20 cellular contexts compared by ENCODE assay signal in the genomic region with DNA sequence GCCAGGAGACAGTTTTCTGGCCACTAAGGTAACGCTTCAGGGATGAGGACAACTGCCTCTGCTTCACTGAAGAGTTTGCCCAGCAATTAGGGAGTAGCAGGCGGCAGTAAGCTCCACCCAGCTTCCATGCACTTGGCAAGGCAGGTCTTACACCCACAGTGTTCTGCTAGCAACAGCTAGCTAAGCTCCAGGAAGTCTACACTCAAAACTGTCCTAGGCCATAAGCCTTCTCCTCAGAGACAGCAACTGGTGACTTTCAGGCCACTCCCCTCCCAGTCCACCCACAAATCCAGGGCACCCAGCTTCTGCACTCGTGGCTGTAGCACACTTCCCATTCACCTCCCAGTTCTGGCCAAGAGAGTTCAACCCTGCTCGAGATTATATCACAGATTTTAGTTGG. TPM values are rescaled to one million over a fixed set of nuclear protein-coding genes. Genes with fewer than 3 reads are reported as not detected.
DNase-seq lines count a peak whose midpoint lies in the region; ATAC-seq, FAIRE-seq and TF ChIP-seq lines count a peak whose summit lies in the region.
"Had no signal": no experiment of that assay in that cellular context is flagged by ENCODE, and none has a peak within 500 bp of the region (broad histone marks: within the 10 kb centered on the region; RNA-seq: fewer than 3 reads in every experiment).

No MANE protein-coding gene starts in this region.

- no peak overlapping the region for H3K27ac ChIP-seq in effector memory CD4-positive, alpha-beta T cell (ENCODE audit: insufficient read depth, low read length, poor library complexity, severe bottlenecking)
- H3K27ac ChIP-seq: C4-2B, heart left ventricle, tibial artery had no signal

- H3K27me3 ChIP-seq in bronchial epithelial cell (ENCODE audit: control insufficient read depth, insufficient read depth, low read length), result no peaks in the 10 kb centered on the region
- no peaks in the 10 kb centered on the region for H3K27me3 ChIP-seq in effector memory CD4-positive, alpha-beta T cell (replicated peaks; ENCODE audit: control insufficient read depth, insufficient read depth, low read length, poor library complexity, severe bottlenecking)
- H3K27me3 ChIP-seq: heart left ventricle, tibial artery had no signal

- peak; percentile 66 for FAIRE-seq in bronchial epithelial cell (lab: Jason Lieb, UNC)
- FAIRE-seq: A204.1 had no signal

- DNase-seq in NCI-H146 (lab: John Stamatoyannopoulos, UW) (peak; percentile 3), NCI-H146 treated with DMSO at 0.1 percent for 48 hours (lab: John Stamatoyannopoulos, UW; ENCODE audit: unreplicated experiment) (no peak), bronchial epithelial cell (ENCODE audit: low read depth) (no peak)
- no peak for DNase-seq in stimulated activated effector memory CD8-positive, alpha-beta T cell treated with anti-CD3 and anti-CD28 coated beads, Interleukin-12 subunit alpha, Interleukin-12 subunit beta, amount 100 ng/mL, for 72 hours (ENCODE audit: low spot score in 2 of 2)
- no peak for DNase-seq in effector memory CD4-positive, alpha-beta T cell
- DNase-seq: effector CD8-positive, alpha-beta T cell; heart left ventricle; Kasumi-1; NCI-H1105; stimulated activated naive CD4-positive, alpha-beta T cell; T-helper 17 cell; tibial artery had no signal

- no peaks in the 10 kb centered on the region for H3K9me3 ChIP-seq in effector memory CD4-positive, alpha-beta T cell (ENCODE audit: control insufficient read depth, low read length)
- H3K9me3 ChIP-seq: tibial artery had no signal

- TF ChIP-seq CTCF in bronchial epithelial cell (IDR thresholded peaks at IDR 0.05; ENCODE audit: insufficient read depth, low read length, severe bottlenecking), result no peak

- no peaks in the 10 kb centered on the region for H3K36me3 Mint-ChIP-seq in stimulated activated effector memory CD8-positive, alpha-beta T cell treated with anti-CD3 and anti-CD28 coated beads, Interleukin-12 subunit alpha, Interleukin-12 subunit beta, amount 100 ng/mL, for 72 hours

- no peaks in the 10 kb centered on the region for H3K4me1 Mint-ChIP-seq in stimulated activated effector memory CD8-positive, alpha-beta T cell treated with anti-CD3 and anti-CD28 coated beads, Interleukin-12 subunit alpha, Interleukin-12 subunit beta, amount 100 ng/mL, for 72 hours
- H3K4me1 Mint-ChIP-seq: central memory CD8-positive, alpha-beta T cell; T-helper 17 cell had no signal

- no peak overlapping the region for H3K4me3 ChIP-seq in bronchial epithelial cell (ENCODE audit: low read depth, low read length)
- H3K4me3 ChIP-seq in effector memory CD4-positive, alpha-beta T cell (ENCODE audit: insufficient read depth, low read depth, low read length, poor library complexity, severe bottlenecking), result no peak overlapping the region
- H3K4me3 ChIP-seq: heart left ventricle, tibial artery had no signal

- H3K9me3 Mint-ChIP-seq in stimulated activated effector memory CD8-positive, alpha-beta T cell treated with anti-CD3 and anti-CD28 coated beads, Interleukin-12 subunit alpha, Interleukin-12 subunit beta, amount 100 ng/mL, for 72 hours, result peaks cover 9% of the 10 kb centered on the region

- no peak overlapping the region for H3K27ac Mint-ChIP-seq in stimulated activated effector memory CD8-positive, alpha-beta T cell treated with anti-CD3 and anti-CD28 coated beads, Interleukin-12 subunit alpha, Interleukin-12 subunit beta, amount 100 ng/mL, for 72 hours
- H3K27ac Mint-ChIP-seq: T-helper 17 cell had no signal

- ATAC-seq in HG03442 (IDR thresholded peaks at IDR 0.05; ENCODE audit: unreplicated experiment), result peak; percentile 70
- ATAC-seq in stimulated activated effector memory CD8-positive, alpha-beta T cell treated with anti-CD3 and anti-CD28 coated beads, Interleukin-12 subunit alpha, Interleukin-12 subunit beta, amount 100 ng/mL, for 72 hours, result peak; percentile 58
- ATAC-seq in GM18498 (IDR thresholded peaks at IDR 0.05; ENCODE audit: unreplicated experiment), result no peak
- ATAC-seq in SK-N-SH treated with all-trans-retinoic acid at 6 μM for 48 hours, result no peak
- ATAC-seq: heart left ventricle, Right ventricle myocardium inferior, T-helper 17 cell had no signal

- H3K4me3 Mint-ChIP-seq in stimulated activated effector memory CD8-positive, alpha-beta T cell treated with anti-CD3 and anti-CD28 coated beads, Interleukin-12 subunit alpha, Interleukin-12 subunit beta, amount 100 ng/mL, for 72 hours, result no peak overlapping the region
- H3K4me3 Mint-ChIP-seq: central memory CD8-positive, alpha-beta T cell; T-helper 17 cell had no signal

- no peaks in the 10 kb centered on the region for H3K4me1 ChIP-seq in effector memory CD4-positive, alpha-beta T cell (ENCODE audit: control insufficient read depth, insufficient read depth, low read length, poor library complexity, severe bottlenecking)
- H3K4me1 ChIP-seq: heart left ventricle, tibial artery had no signal

- no peaks in the 10 kb centered on the region for H3K36me3 ChIP-seq in bronchial epithelial cell (ENCODE audit: control insufficient read depth, insufficient read depth, low read length)
- no peaks in the 10 kb centered on the region for H3K36me3 ChIP-seq in effector memory CD4-positive, alpha-beta T cell (ENCODE audit: control insufficient read depth, insufficient read depth, low read length)
- H3K36me3 ChIP-seq: heart left ventricle, tibial artery had no signal

TF ChIP-seq in SK-N-SH treated with all-trans-retinoic acid at 6 μM for 48 hours, 23 proteins besides CTCF, POLR2A, EP300 and RAD21:
- TF ChIP-seq SNAI2 (CRISPR knock-in tag; IDR thresholded peaks at IDR 0.05), result no peak
- TF ChIP-seq ZNF70 (CRISPR knock-in tag; IDR thresholded peaks at IDR 0.05), result no peak
- TF ChIP-seq, protein P1, sequence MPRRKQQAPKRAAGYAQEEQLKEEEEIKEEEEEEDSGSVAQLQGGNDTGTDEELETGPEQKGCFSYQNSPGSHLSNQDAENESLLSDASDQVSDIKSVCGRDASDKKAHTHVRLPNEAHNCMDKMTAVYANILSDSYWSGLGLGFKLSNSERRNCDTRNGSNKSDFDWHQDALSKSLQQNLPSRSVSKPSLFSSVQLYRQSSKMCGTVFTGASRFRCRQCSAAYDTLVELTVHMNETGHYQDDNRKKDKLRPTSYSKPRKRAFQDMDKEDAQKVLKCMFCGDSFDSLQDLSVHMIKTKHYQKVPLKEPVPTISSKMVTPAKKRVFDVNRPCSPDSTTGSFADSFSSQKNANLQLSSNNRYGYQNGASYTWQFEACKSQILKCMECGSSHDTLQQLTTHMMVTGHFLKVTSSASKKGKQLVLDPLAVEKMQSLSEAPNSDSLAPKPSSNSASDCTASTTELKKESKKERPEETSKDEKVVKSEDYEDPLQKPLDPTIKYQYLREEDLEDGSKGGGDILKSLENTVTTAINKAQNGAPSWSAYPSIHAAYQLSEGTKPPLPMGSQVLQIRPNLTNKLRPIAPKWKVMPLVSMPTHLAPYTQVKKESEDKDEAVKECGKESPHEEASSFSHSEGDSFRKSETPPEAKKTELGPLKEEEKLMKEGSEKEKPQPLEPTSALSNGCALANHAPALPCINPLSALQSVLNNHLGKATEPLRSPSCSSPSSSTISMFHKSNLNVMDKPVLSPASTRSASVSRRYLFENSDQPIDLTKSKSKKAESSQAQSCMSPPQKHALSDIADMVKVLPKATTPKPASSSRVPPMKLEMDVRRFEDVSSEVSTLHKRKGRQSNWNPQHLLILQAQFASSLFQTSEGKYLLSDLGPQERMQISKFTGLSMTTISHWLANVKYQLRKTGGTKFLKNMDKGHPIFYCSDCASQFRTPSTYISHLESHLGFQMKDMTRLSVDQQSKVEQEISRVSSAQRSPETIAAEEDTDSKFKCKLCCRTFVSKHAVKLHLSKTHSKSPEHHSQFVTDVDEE (CRISPR knock-in tag; IDR thresholded peaks at IDR 0.05), result no peak
- no peak for TF ChIP-seq ZFP30 (CRISPR knock-in tag; IDR thresholded peaks at IDR 0.05)
- no peak for TF ChIP-seq RARB (CRISPR knock-in tag; IDR thresholded peaks at IDR 0.05)
- TF ChIP-seq CSDC2 (CRISPR knock-in tag; IDR thresholded peaks at IDR 0.05), result no peak
- TF ChIP-seq PPARA (CRISPR knock-in tag; IDR thresholded peaks at IDR 0.05; ENCODE audit: borderline replicate concordance), result no peak
- no peak for TF ChIP-seq TCF4 (CRISPR knock-in tag; IDR thresholded peaks at IDR 0.05; ENCODE audit: borderline replicate concordance)
- TF ChIP-seq ZNF8 (CRISPR knock-in tag; IDR thresholded peaks at IDR 0.05), result no peak
- TF ChIP-seq ARNTL (CRISPR knock-in tag; IDR thresholded peaks at IDR 0.05; ENCODE audit: borderline replicate concordance, low read depth), result no peak
- no peak for TF ChIP-seq ZC3H10 (CRISPR knock-in tag; IDR thresholded peaks at IDR 0.05)

RNA-seq across cellular contexts. Expression of a gene that starts 47.3 kb away (rescaled TPM):
- not detected in 2 replicates for total RNA-seq in bronchial epithelial cell
- total RNA-seq: pulmonary artery endothelial cell had no signal

RNA-seq across cellular contexts. Expression of a gene that starts 59.9 kb away (rescaled TPM):
- 33.7 and 41.1 TPM in 2 replicates for total RNA-seq in bronchial epithelial cell

Comparison
In these comparisons a context has a peak if more than half of its experiments do, and no peak if none do; other contexts are left out.
1. ATAC-seq: peak in HG03442 (single experiment) and stimulated activated effector memory CD8-positive, alpha-beta T cell treated with anti-CD3 and anti-CD28 coated beads, Interleukin-12 subunit alpha, Interleukin-12 subunit beta, amount 100 ng/mL, for 72 hours (single experiment); none in GM18498 (single experiment) and SK-N-SH treated with all-trans-retinoic acid at 6 μM for 48 hours (single experiment).